ENCODE assay signal across 8 cellular contexts in the genomic region with DNA sequence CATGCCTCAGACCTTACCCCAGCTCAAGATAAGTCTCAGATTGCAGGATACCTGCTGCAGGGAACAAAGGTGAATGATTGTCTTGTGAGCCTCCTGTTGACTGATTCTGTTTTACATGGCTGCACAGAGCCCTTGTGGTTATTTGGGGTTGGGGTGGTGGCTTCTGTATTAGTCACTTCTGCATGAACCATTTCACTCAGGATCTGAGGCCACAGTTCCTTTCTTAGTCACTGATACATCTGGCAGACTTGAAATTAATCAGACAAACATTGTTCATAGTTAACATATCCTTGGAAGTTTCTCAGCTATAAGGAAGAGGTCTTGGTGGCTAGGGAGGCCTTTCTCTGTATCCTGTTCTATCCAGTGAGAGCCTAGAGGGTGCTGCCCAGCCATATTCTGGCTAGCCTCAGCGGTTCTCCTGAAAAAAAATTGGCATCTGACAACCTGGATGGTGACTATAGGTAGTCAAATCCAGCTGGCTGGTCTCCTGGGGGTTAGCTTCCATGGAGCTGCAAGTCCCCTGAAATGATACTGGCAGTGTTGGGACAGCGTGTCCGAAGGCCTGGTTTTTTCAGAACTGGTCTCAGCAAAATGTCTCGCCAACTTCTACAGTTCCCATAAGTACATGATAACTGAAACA. TPM values are rescaled to one million over a fixed set of nuclear protein-coding genes. Genes with fewer than 3 reads are reported as not detected.
DNase-seq lines count a peak whose midpoint lies in the region; ATAC-seq and TF ChIP-seq lines count a peak whose summit lies in the region.

No MANE protein-coding gene starts in this region.

- TF ChIP-seq POLR2A in gastrocnemius medialis (IDR thresholded peaks at IDR 0.05), result no peak
- TF ChIP-seq POLR2A in prostate gland (IDR thresholded peaks at IDR 0.05), result no peak

- H3K4me3 Mint-ChIP-seq in activated T-cell treated with anti-CD3 and anti-CD28 coated beads, Interleukin-2, amount 50 U/mL, for 4 hours, result no peak overlapping the region

- peaks cover 60% of the 10 kb centered on the region for H3K36me3 Mint-ChIP-seq in activated T-cell treated with anti-CD3 and anti-CD28 coated beads, Interleukin-2, amount 50 U/mL, for 4 hours (ENCODE audit: insufficient read depth)

- peak; percentile 72 for ATAC-seq in HG03045 (IDR thresholded peaks at IDR 0.05; ENCODE audit: unreplicated experiment)
- ATAC-seq in activated T-cell treated with anti-CD3 and anti-CD28 coated beads, Interleukin-2, amount 50 U/mL, for 4 hours, result peak; percentile 99 to 100
- peak; percentile 94 to 99 for ATAC-seq in gastrocnemius medialis

- peaks cover 16 to 33% of the 10 kb centered on the region in 2 donors for H3K4me1 ChIP-seq in gastrocnemius medialis
- no peaks in the 10 kb centered on the region for H3K4me1 ChIP-seq in prostate gland (replicated peaks)

- H3K27me3 ChIP-seq in gastrocnemius medialis, result no peaks in the 10 kb centered on the region
- H3K27me3 ChIP-seq in prostate gland (replicated peaks; ENCODE audit: insufficient read depth), result no peaks in the 10 kb centered on the region

- WGBS in prostate gland, result 93% methylated on average over 4 of the region's 4 CpGs

- peaks cover 19% of the 10 kb centered on the region for H3K4me1 Mint-ChIP-seq in activated T-cell treated with anti-CD3 and anti-CD28 coated beads, Interleukin-2, amount 50 U/mL, for 4 hours (ENCODE audit: low read depth)

- peaks cover 0 to 49% of the 10 kb centered on the region in 2 donors for H3K36me3 ChIP-seq in gastrocnemius medialis
- H3K36me3 ChIP-seq in prostate gland, result no peaks in the 10 kb centered on the region

- in situ Hi-C loops in gastrocnemius medialis (cut with MboI; ENCODE audit: low sequenced_read_pairs in 4 of 4), result loop anchor here in 1 of 4 donors (25.0 kb wide), 1 partner anchor 842 kb away; no protein-coding TSS in a partner anchor

- no peaks in the 10 kb centered on the region for H3K9me3 Mint-ChIP-seq in activated T-cell treated with anti-CD3 and anti-CD28 coated beads, Interleukin-2, amount 50 U/mL, for 4 hours

- TF ChIP-seq CTCF in gastrocnemius medialis (IDR thresholded peaks at IDR 0.05 in 4 of 5, conservative IDR thresholded peaks at IDR 0.05 in 1 of 5) (no peak), prostate gland (IDR thresholded peaks at IDR 0.05) (no peak)

- no peaks in the 10 kb centered on the region for H3K27me3 Mint-ChIP-seq in activated T-cell treated with anti-CD3 and anti-CD28 coated beads, Interleukin-2, amount 50 U/mL, for 4 hours (ENCODE audit: low read depth)

- peak overlapping the region; percentile 50 to 81 (median 72) for H3K27ac ChIP-seq in gastrocnemius medialis
- H3K27ac ChIP-seq in prostate gland, result no peak overlapping the region

- H3K4me3 ChIP-seq in gastrocnemius medialis (no peak overlapping the region), prostate gland (no peak overlapping the region)

- intact Hi-C loops in gastrocnemius medialis (cut with DNase I; ENCODE audit: low total_unique reads) (no loop called here), prostate gland (cut with DNase I) (loop anchor here (10.0 kb wide), 1 partner anchor 365 kb away; no protein-coding TSS in a partner anchor)

- no peaks in the 10 kb centered on the region for H3K9me3 ChIP-seq in gastrocnemius medialis
- H3K9me3 ChIP-seq in prostate gland, result no peaks in the 10 kb centered on the region

- peak; percentile 31 to 53 (median 39) for DNase-seq in stimulated activated CD4-positive, alpha-beta T cell treated with anti-CD3 and anti-CD28 coated beads, Interleukin-12 subunit alpha, Interleukin-12 subunit beta, amount 100 ng/mL, for 48 hours (ENCODE audit: low read depth in 2 of 3, low spot score in 1 of 3)
- DNase-seq in stimulated activated CD4-positive, alpha-beta T cell treated with anti-CD3 and anti-CD28 coated beads, Interleukin-4, amount 100 ng/mL, for 4 hours, result no peak
- DNase-seq in activated T-cell treated with anti-CD3 and anti-CD28 coated beads, Interleukin-2, amount 50 U/mL, for 4 hours, result no peak
- DNase-seq in gastrocnemius medialis, result peak; percentile 47 to 86
- DNase-seq in NCI-H2227 (lab: John Stamatoyannopoulos, UW; ENCODE audit: unreplicated experiment), result no peak
- no peak for DNase-seq in KG1 (lab: John Stamatoyannopoulos, UW)
- no peak for DNase-seq in prostate gland (ENCODE audit: low spot score)

RNA-seq across cellular contexts. Expression of a gene that starts 8.4 kb away (rescaled TPM):
- total RNA-seq in activated T-cell treated with anti-CD3 and anti-CD28 coated beads, Interleukin-2, amount 50 U/mL, for 4 hours, result 1 to 10 TPM; 1.3 to 1.8 (median 1.5) TPM
- total RNA-seq in gastrocnemius medialis (1 to 10 TPM in 2 of 4 donors, under 1 TPM in 2; 0.05 to 6.2 (median 0.91) TPM), prostate gland (1 to 10 TPM; 2.6 to 8.7 TPM)

RNA-seq across cellular contexts. Expression of a gene that starts 29.0 kb away (rescaled TPM):
- total RNA-seq in activated T-cell treated with anti-CD3 and anti-CD28 coated beads, Interleukin-2, amount 50 U/mL, for 4 hours, result 10 to 100 TPM; 80.1 to 99.5 (median 94.7) TPM
- total RNA-seq in gastrocnemius medialis (10 to 100 TPM; 22.9 to 34.4 (median 24.8) TPM), prostate gland (10 to 100 TPM; 38.8 to 63.6 TPM)

RNA-seq across cellular contexts. Expression of a gene that starts 29.1 kb away (rescaled TPM):
- total RNA-seq in activated T-cell treated with anti-CD3 and anti-CD28 coated beads, Interleukin-2, amount 50 U/mL, for 4 hours, result 10 to 100 TPM; 22.1 to 27.3 (median 22.9) TPM
- total RNA-seq in gastrocnemius medialis, result 10 to 100 TPM in 1 of 4 donors, 1 to 10 TPM in 3; 6.0 to 11.0 (median 7.3) TPM
- total RNA-seq in prostate gland, result 10 to 100 TPM; 10.8 to 15.6 TPM

RNA-seq across cellular contexts. Expression of a gene that starts 42.8 kb away (rescaled TPM):
- under 1 TPM in 1 of 3 donors, not detected in 2; 0.08 TPM for total RNA-seq in activated T-cell treated with anti-CD3 and anti-CD28 coated beads, Interleukin-2, amount 50 U/mL, for 4 hours
- total RNA-seq in gastrocnemius medialis (1 to 10 TPM in 1 of 4 donors, not detected in 3; 1.1 TPM), prostate gland (1 to 10 TPM; 2.9 to 6.0 TPM)

Comparison
In these comparisons a context has a peak if more than half of its experiments do, and no peak if none do; other contexts are left out.
1. DNase-seq: peak in stimulated activated CD4-positive, alpha-beta T cell treated with anti-CD3 and anti-CD28 coated beads, Interleukin-12 subunit alpha, Interleukin-12 subunit beta, amount 100 ng/mL, for 48 hours (3 of 3) and gastrocnemius medialis (2 of 2); none in stimulated activated CD4-positive, alpha-beta T cell treated with anti-CD3 and anti-CD28 coated beads, Interleukin-4, amount 100 ng/mL, for 4 hours (0 of 2), activated T-cell treated with anti-CD3 and anti-CD28 coated beads, Interleukin-2, amount 50 U/mL, for 4 hours (single experiment), NCI-H2227 (single experiment), KG1 (single experiment) and prostate gland (single experiment).
2. H3K27ac ChIP-seq: peak in gastrocnemius medialis (4 of 4); none in prostate gland (0 of 2).
3. Peak in every context shown above with its lines, with median percentiles within 50 percentile points of each other: ATAC-seq.